Comparison of ENCODE assay signal across 24 cellular contexts in genomic region chr18:8617907-8618306, GRCh38. TPM values are rescaled to one million over a fixed set of nuclear protein-coding genes. Genes with fewer than 3 reads are reported as not detected.
DNase-seq lines count a peak whose midpoint lies in the region; ATAC-seq and TF ChIP-seq lines count a peak whose summit lies in the region.
"Had no signal": no experiment of that assay in that cellular context is flagged by ENCODE, and none has a peak within 500 bp of the region (broad histone marks: within the 10 kb centered on the region; RNA-seq: fewer than 3 reads in every experiment).

No MANE protein-coding gene starts in this region.

- no peak overlapping the region for H3K27ac ChIP-seq in CD4-positive, CD25-positive, alpha-beta regulatory T cell (ENCODE audit: insufficient read depth, low read length, poor library complexity, severe bottlenecking)

- no peak for ATAC-seq in CD4-positive, CD25-positive, alpha-beta regulatory T cell (ENCODE audit: low read depth in 2 of 2)
- ATAC-seq: CD8-positive, alpha-beta T cell; Panc1 had no signal

- peaks cover 7% of the 10 kb centered on the region for H3K36me3 ChIP-seq in CD4-positive, CD25-positive, alpha-beta regulatory T cell (ENCODE audit: control insufficient read depth, insufficient read depth, low read length)
- no peaks in the 10 kb centered on the region; the same call in 1 of the 2 replicates for H3K36me3 ChIP-seq in H7 (replicated peaks; ENCODE audit: control insufficient read depth, insufficient read depth, low read length)

- H3K27me3 Mint-ChIP-seq in CD4-positive, CD25-positive, alpha-beta regulatory T cell: no peaks in the 10 kb centered on the region
- H3K27me3 Mint-ChIP-seq in chondrocyte (ENCODE audit: low read depth) (no peaks in the 10 kb centered on the region), progenitor cell of endocrine pancreas (no peaks in the 10 kb centered on the region), HFFc6 (ENCODE audit: insufficient read depth) (no peaks in the 10 kb centered on the region)

- peak overlapping the region in 1 of 4 donors; percentile 42 for H3K4me3 Mint-ChIP-seq in CD4-positive, CD25-positive, alpha-beta regulatory T cell
- H3K4me3 Mint-ChIP-seq in chondrocyte (ENCODE audit: unreplicated experiment): no peak overlapping the region
- no peak overlapping the region for H3K4me3 Mint-ChIP-seq in progenitor cell of endocrine pancreas (ENCODE audit: low read depth)
- H3K4me3 Mint-ChIP-seq in HFFc6: no peak overlapping the region
- H3K4me3 Mint-ChIP-seq: CD8-positive, alpha-beta T cell had no signal

- peaks cover 47 to 91% (median 66%) of the 10 kb centered on the region in 4 donors for H3K4me1 Mint-ChIP-seq in CD4-positive, CD25-positive, alpha-beta regulatory T cell
- H3K4me1 Mint-ChIP-seq in chondrocyte (ENCODE audit: low read depth) (peaks cover 47% of the 10 kb centered on the region), progenitor cell of endocrine pancreas (ENCODE audit: low read depth) (no peaks in the 10 kb centered on the region), HFFc6 (ENCODE audit: low read depth) (peaks cover 51% of the 10 kb centered on the region)

- peak overlapping the region in 2 of 3 donors; percentile 71 to 72 for H3K27ac Mint-ChIP-seq in CD4-positive, CD25-positive, alpha-beta regulatory T cell
- H3K27ac Mint-ChIP-seq in chondrocyte (ENCODE audit: unreplicated experiment) (peak overlapping the region; percentile 57), progenitor cell of endocrine pancreas (peak overlapping the region; percentile 75), HFFc6 (no peak overlapping the region)
- H3K27ac Mint-ChIP-seq: CD8-positive, alpha-beta T cell had no signal

- no peak for DNase-seq in CD4-positive, CD25-positive, alpha-beta regulatory T cell
- peak; percentile 2 for DNase-seq in H7
- DNase-seq in chondrocyte (ENCODE audit: low spot score): no peak
- no peak for DNase-seq in progenitor cell of endocrine pancreas (ENCODE audit: low spot score, unreplicated experiment)
- no peak for DNase-seq in GM03348 (ENCODE audit: low spot score)
- no peak for DNase-seq in HFFc6
- no peak for DNase-seq in NCI-H524 (lab: John Stamatoyannopoulos, UW)
- DNase-seq: AML-193; C1 segment of cervical spinal cord; CD8-positive, alpha-beta T cell; DMS 273 treated with DMSO at 0.1 percent for 48 hours; DMS79; GF-D8; KG1; MG63; NCI-H1105 treated with DMSO at 0.1 percent for 48 hours; NCI-H146; NCI-H1930; NCI-H446; NCI-H526; NCI-H82; SHP77 treated with DMSO at 0.1 percent for 48 hours; T-helper 1 cell had no signal

- peaks cover 34% of the 10 kb centered on the region for H3K36me3 Mint-ChIP-seq in CD4-positive, CD25-positive, alpha-beta regulatory T cell
- no peaks in the 10 kb centered on the region for H3K36me3 Mint-ChIP-seq in chondrocyte (ENCODE audit: low read depth)
- H3K36me3 Mint-ChIP-seq in progenitor cell of endocrine pancreas (ENCODE audit: insufficient read depth): peaks cover 19% of the 10 kb centered on the region
- peaks cover 16% of the 10 kb centered on the region for H3K36me3 Mint-ChIP-seq in HFFc6 (ENCODE audit: low read depth)

- no peaks in the 10 kb centered on the region for H3K9me3 ChIP-seq in CD4-positive, CD25-positive, alpha-beta regulatory T cell (ENCODE audit: control insufficient read depth in 2 of 2, low read length in 2 of 2)
- H3K9me3 ChIP-seq: MG63 had no signal

- H3K9me3 Mint-ChIP-seq in CD4-positive, CD25-positive, alpha-beta regulatory T cell: peaks cover 0 to 13% (median 0%) of the 10 kb centered on the region in 7 donors
- H3K9me3 Mint-ChIP-seq in chondrocyte (ENCODE audit: low read depth): peaks cover 4% of the 10 kb centered on the region
- H3K9me3 Mint-ChIP-seq in progenitor cell of endocrine pancreas (ENCODE audit: low read depth): peaks cover 19% of the 10 kb centered on the region
- no peaks in the 10 kb centered on the region; the same call in 1 of the 2 replicates for H3K9me3 Mint-ChIP-seq in HFFc6

- no peaks in the 10 kb centered on the region for H3K27me3 ChIP-seq in CD4-positive, CD25-positive, alpha-beta regulatory T cell (ENCODE audit: control insufficient read depth, insufficient read depth, low read length)
- no peaks in the 10 kb centered on the region for H3K27me3 ChIP-seq in H7 (ENCODE audit: control insufficient read depth, insufficient read depth, low read length)
- H3K27me3 ChIP-seq: MG63 had no signal

- H3K4me3 ChIP-seq in CD4-positive, CD25-positive, alpha-beta regulatory T cell (ENCODE audit: low read depth, low read length): no peak overlapping the region
- no peak overlapping the region for H3K4me3 ChIP-seq in H7 (ENCODE audit: insufficient read depth, low read depth, low read length)
- H3K4me3 ChIP-seq: MG63 had no signal

- peaks cover 20% of the 10 kb centered on the region for H3K4me1 ChIP-seq in CD4-positive, CD25-positive, alpha-beta regulatory T cell (ENCODE audit: control insufficient read depth, insufficient read depth, low read length, poor library complexity, severe bottlenecking)

- TF ChIP-seq CTCF in chondrocyte (IDR thresholded peaks at IDR 0.05) (no peak), progenitor cell of endocrine pancreas (IDR thresholded peaks at IDR 0.05; ENCODE audit: unreplicated experiment) (no peak), HFFc6 (IDR thresholded peaks at IDR 0.05) (no peak)

RNA-seq across cellular contexts. Expression of gene RAB12, which starts 8.7 kb away (rescaled TPM):
- 19.4 TPM for total RNA-seq in CD4-positive, CD25-positive, alpha-beta regulatory T cell
- polyA plus RNA-seq in CD4-positive, CD25-positive, alpha-beta regulatory T cell: under 1 TPM in 2 of 4 donors, not detected in 2; 0.32 to 0.46 TPM
- total RNA-seq in H7 (2014; rRNA removed; shearing (Covaris generic)): 24.0 and 30.4 TPM in 2 replicates
- total RNA-seq in chondrocyte (40.9 to 44.6 TPM (median 41.3 TPM) in 3 replicates), progenitor cell of endocrine pancreas (15.4 and 18.6 TPM in 2 replicates)
- total RNA-seq in HFFc6 (2021; fragmentation: NEBNext Ultra II Directional; extraction: Animal tissue kit (Norgen Biotek cat#: 25700)): 10 to 100 TPM; 34.1 to 38.0 (median 36.4) TPM
